ENCODE assay signal across 34 cellular contexts in genomic region chr18:62206593-62206992, GRCh38.
"Had no signal": no experiment of that assay in that cellular context is flagged by ENCODE, and none has a peak within 500 bp of the region (broad histone marks: within the 10 kb centered on the region; RNA-seq: fewer than 3 reads in every experiment).

No MANE protein-coding gene starts in this region.

- H3K9me3 ChIP-seq: SJCRH30 had no signal

- DNase-seq: activated CD4-positive, alpha-beta memory T cell treated with anti-CD3 and anti-CD28 coated beads, Interleukin-2, amount 10 ng/mL, durations not matched to agents 7 days and 5 days; activated CD4-positive, alpha-beta T cell treated with anti-CD3 and anti-CD28 coated beads for 1 hour; activated CD4-positive, alpha-beta T cell treated with anti-CD3 and anti-CD28 coated beads for 48 hours; activated CD4-positive, CD25-positive, alpha-beta regulatory T cell; activated CD8-positive, alpha-beta memory T cell treated with anti-CD3 and anti-CD28 coated beads for 24 hours; activated CD8-positive, alpha-beta memory T cell treated with anti-CD3 and anti-CD28 coated beads, Interleukin-2, amount 10 ng/mL, durations not matched to agents 7 days and 5 days; activated CD8-positive, alpha-beta memory T cell treated with anti-CD3 and anti-CD28 coated beads, Interleukin-2, amount 50 U/mL, for 48 hours; activated effector memory CD4-positive, alpha-beta T cell treated with anti-CD3 and anti-CD28 coated beads, Interleukin-2, amount 50 U/mL, for 16 hours; activated naive CD4-positive, alpha-beta T cell; activated naive CD4-positive, alpha-beta T cell treated with anti-CD3 and anti-CD28 coated beads, Interleukin-2, amount 50 U/mL, for 16 hours; activated naive CD8-positive, alpha-beta T cell treated with anti-CD3 and anti-CD28 coated beads for 36 hours; activated T-cell treated with anti-CD3 and anti-CD28 coated beads, Interleukin-2, amount 50 U/mL, for 48 hours; amniotic stem cell; aorta; brain microvascular endothelial cell; Kasumi-1; KG1; MM.1S; MV-4-11; NCI-H1092; NCI-H1436 treated with DMSO at 0.1 percent for 48 hours; NCI-H1694 treated with DMSO at 0.1 percent for 48 hours; NCI-H2029 treated with DMSO at 0.1 percent for 48 hours; NCI-H2107; NCI-H2171; NCI-H510A; NCI-H526; NCI-H748 treated with DMSO at 0.1 percent for 48 hours; PC-9; SHP77; SJCRH30; T1000; WERI-Rb-1 had no signal

- H3K4me1 ChIP-seq: SJCRH30 had no signal

- H3K4me3 ChIP-seq: PC-9, SJCRH30, SK-N-MC had no signal

- H3K27me3 ChIP-seq: brain microvascular endothelial cell, SJCRH30 had no signal

- ATAC-seq: activated CD8-positive, alpha-beta memory T cell treated with anti-CD3 and anti-CD28 coated beads, Interleukin-2, amount 10 ng/mL, durations not matched to agents 7 days and 5 days had no signal

- H3K27ac ChIP-seq: brain microvascular endothelial cell, PC-9, SJCRH30, SK-N-MC, WERI-Rb-1 had no signal

- H3K36me3 ChIP-seq: brain microvascular endothelial cell, SJCRH30, WERI-Rb-1 had no signal
